ENCODE assay signal across 1 cellular context in genomic region chr1:229905031-229905545, GRCh38.
TF ChIP-seq lines count a peak whose summit lies in the region.

No MANE protein-coding gene starts in this region.

TF ChIP-seq in GM23338, 12 proteins besides CTCF, POLR2A, EP300 and RAD21:
- TF ChIP-seq, protein P1, sequence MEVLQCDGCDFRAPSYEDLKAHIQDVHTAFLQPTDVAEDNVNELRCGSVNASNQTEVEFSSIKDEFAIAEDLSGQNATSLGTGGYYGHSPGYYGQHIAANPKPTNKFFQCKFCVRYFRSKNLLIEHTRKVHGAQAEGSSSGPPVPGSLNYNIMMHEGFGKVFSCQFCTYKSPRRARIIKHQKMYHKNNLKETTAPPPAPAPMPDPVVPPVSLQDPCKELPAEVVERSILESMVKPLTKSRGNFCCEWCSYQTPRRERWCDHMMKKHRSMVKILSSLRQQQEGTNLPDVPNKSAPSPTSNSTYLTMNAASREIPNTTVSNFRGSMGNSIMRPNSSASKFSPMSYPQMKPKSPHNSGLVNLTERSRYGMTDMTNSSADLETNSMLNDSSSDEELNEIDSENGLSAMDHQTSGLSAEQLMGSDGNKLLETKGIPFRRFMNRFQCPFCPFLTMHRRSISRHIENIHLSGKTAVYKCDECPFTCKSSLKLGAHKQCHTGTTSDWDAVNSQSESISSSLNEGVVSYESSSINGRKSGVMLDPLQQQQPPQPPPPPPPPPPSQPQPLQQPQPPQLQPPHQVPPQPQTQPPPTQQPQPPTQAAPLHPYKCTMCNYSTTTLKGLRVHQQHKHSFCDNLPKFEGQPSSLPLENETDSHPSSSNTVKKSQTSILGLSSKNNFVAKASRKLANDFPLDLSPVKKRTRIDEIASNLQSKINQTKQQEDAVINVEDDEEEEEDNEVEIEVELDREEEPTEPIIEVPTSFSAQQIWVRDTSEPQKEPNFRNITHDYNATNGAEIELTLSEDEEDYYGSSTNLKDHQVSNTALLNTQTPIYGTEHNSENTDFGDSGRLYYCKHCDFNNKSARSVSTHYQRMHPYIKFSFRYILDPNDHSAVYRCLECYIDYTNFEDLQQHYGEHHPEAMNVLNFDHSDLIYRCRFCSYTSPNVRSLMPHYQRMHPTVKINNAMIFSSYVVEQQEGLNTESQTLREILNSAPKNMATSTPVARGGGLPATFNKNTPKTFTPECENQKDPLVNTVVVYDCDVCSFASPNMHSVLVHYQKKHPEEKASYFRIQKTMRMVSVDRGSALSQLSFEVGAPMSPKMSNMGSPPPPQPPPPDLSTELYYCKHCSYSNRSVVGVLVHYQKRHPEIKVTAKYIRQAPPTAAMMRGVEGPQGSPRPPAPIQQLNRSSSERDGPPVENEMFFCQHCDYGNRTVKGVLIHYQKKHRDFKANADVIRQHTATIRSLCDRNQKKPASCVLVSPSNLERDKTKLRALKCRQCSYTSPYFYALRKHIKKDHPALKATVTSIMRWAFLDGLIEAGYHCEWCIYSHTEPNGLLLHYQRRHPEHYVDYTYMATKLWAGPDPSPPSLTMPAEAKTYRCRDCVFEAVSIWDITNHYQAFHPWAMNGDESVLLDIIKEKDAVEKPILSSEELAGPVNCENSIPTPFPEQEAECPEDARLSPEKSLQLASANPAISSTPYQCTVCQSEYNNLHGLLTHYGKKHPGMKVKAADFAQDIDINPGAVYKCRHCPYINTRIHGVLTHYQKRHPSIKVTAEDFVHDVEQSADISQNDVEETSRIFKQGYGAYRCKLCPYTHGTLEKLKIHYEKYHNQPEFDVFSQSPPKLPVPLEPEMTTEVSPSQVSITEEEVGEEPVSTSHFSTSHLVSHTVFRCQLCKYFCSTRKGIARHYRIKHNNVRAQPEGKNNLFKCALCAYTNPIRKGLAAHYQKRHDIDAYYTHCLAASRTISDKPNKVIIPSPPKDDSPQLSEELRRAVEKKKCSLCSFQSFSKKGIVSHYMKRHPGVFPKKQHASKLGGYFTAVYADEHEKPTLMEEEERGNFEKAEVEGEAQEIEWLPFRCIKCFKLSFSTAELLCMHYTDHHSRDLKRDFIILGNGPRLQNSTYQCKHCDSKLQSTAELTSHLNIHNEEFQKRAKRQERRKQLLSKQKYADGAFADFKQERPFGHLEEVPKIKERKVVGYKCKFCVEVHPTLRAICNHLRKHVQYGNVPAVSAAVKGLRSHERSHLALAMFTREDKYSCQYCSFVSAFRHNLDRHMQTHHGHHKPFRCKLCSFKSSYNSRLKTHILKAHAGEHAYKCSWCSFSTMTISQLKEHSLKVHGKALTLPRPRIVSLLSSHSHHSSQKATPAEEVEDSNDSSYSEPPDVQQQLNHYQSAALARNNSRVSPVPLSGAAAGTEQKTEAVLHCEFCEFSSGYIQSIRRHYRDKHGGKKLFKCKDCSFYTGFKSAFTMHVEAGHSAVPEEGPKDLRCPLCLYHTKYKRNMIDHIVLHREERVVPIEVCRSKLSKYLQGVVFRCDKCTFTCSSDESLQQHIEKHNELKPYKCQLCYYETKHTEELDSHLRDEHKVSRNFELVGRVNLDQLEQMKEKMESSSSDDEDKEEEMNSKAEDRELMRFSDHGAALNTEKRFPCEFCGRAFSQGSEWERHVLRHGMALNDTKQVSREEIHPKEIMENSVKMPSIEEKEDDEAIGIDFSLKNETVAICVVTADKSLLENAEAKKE (CRISPR knock-in tag; IDR thresholded peaks at IDR 0.05) = no peak
- TF ChIP-seq ETS1 (IDR thresholded peaks at IDR 0.05) = no peak
- no peak for TF ChIP-seq CREB1 (CRISPR knock-in tag; IDR thresholded peaks at IDR 0.05; ENCODE audit: low read depth)
- TF ChIP-seq EZH2phosphoT487 (IDR thresholded peaks at IDR 0.05; ENCODE audit: unreplicated experiment) = no peak
- no peak for TF ChIP-seq JUNB (IDR thresholded peaks at IDR 0.05; ENCODE audit: unreplicated experiment)
- no peak for TF ChIP-seq NANOG (IDR thresholded peaks at IDR 0.05; ENCODE audit: borderline replicate concordance)
